13 cellular contexts compared by ENCODE assay signal in genomic region chr2:191043438-191043837, GRCh38.
"Had no signal": no experiment of that assay in that cellular context is flagged by ENCODE, and none has a peak within 500 bp of the region (broad histone marks: within the 10 kb centered on the region; RNA-seq: fewer than 3 reads in every experiment).

No MANE protein-coding gene starts in this region.

- H3K36me3 ChIP-seq: lower lobe of right lung, tibial artery, uterus had no signal

- H3K79me2 ChIP-seq: hepatocyte had no signal

- ATAC-seq: lower lobe of right lung; stimulated activated effector memory CD8-positive, alpha-beta T cell treated with anti-CD3 and anti-CD28 coated beads, Interleukin-12 subunit alpha, Interleukin-12 subunit beta, amount 100 ng/mL, for 72 hours had no signal

- H3K27me3 ChIP-seq: hepatocyte, right atrium auricular region, uterus had no signal

- H3K4me2 ChIP-seq: hepatocyte had no signal

- H3K27ac Mint-ChIP-seq: activated naive CD4-positive, alpha-beta T cell treated with anti-CD3 and anti-CD28 coated beads, Interleukin-2, amount 10 ng/mL, durations not matched to agents 7 days and 5 days; activated T-helper 2 cell treated with anti-CD3 and anti-CD28 coated beads, Interferon-gamma antibody, Interleukin-2, Interleukin-4, amounts not matched to agents 10 μg/mL and 5 μg/mL and 100 μg/mL, durations not matched to agents 14 hours and 24 hours and 36 hours; brain; naive B cell; stimulated activated effector memory CD8-positive, alpha-beta T cell treated with anti-CD3 and anti-CD28 coated beads, Interleukin-12 subunit alpha, Interleukin-12 subunit beta, amount 100 ng/mL, for 72 hours had no signal

- H3K36me3 Mint-ChIP-seq: brain, naive B cell had no signal

- H3K4me1 Mint-ChIP-seq: naive B cell had no signal

- H3K9me3 Mint-ChIP-seq: stimulated activated effector memory CD8-positive, alpha-beta T cell treated with anti-CD3 and anti-CD28 coated beads, Interleukin-12 subunit alpha, Interleukin-12 subunit beta, amount 100 ng/mL, for 72 hours had no signal

- H2AFZ ChIP-seq: hepatocyte had no signal

- H3K27ac ChIP-seq: hepatocyte, lower lobe of right lung, right atrium auricular region, tibial artery, uterus, VCaP had no signal

- H3K9me3 ChIP-seq: lower lobe of right lung, tibial artery, uterus had no signal

- H3K4me1 ChIP-seq: right atrium auricular region, tibial artery, uterus had no signal

- H3K4me3 ChIP-seq: hepatocyte, lower lobe of right lung, right atrium auricular region, tibial artery, uterus had no signal

- DNase-seq: activated naive CD4-positive, alpha-beta T cell treated with anti-CD3 and anti-CD28 coated beads, Interleukin-2, amount 10 ng/mL, durations not matched to agents 7 days and 5 days; lower lobe of right lung; naive B cell; posterior cingulate gyrus; T-helper 9 cell; tibial artery; uterus had no signal

- H3K4me3 Mint-ChIP-seq: activated naive CD4-positive, alpha-beta T cell treated with anti-CD3 and anti-CD28 coated beads, Interleukin-2, amount 10 ng/mL, durations not matched to agents 7 days and 5 days; brain; naive B cell; stimulated activated effector memory CD8-positive, alpha-beta T cell treated with anti-CD3 and anti-CD28 coated beads, Interleukin-12 subunit alpha, Interleukin-12 subunit beta, amount 100 ng/mL, for 72 hours had no signal

- H3K27me3 Mint-ChIP-seq: activated naive CD4-positive, alpha-beta T cell treated with anti-CD3 and anti-CD28 coated beads, Interleukin-2, amount 10 ng/mL, durations not matched to agents 7 days and 5 days had no signal
